Comparison of ENCODE assay signal across 8 cellular contexts in genomic region chr2:201233192-201234166, GRCh38. TPM values are rescaled to one million over a fixed set of nuclear protein-coding genes. Genes with fewer than 3 reads are reported as not detected.
DNase-seq lines count a peak whose midpoint lies in the region; ATAC-seq lines count a peak whose summit lies in the region.

No MANE protein-coding gene starts in this region.

- H3K4me3 Mint-ChIP-seq in naive thymus-derived CD4-positive, alpha-beta T cell = peak overlapping the region; percentile 94 to 99 (median 96)

- H3K9me3 Mint-ChIP-seq in naive thymus-derived CD4-positive, alpha-beta T cell = peaks cover 0 to 4% (median 0%) of the 10 kb centered on the region in 11 donors

- peak overlapping the region; percentile 56 for H3K4me3 ChIP-seq in effector memory CD4-positive, alpha-beta T cell (ENCODE audit: insufficient read depth, low read depth, low read length, poor library complexity, severe bottlenecking)
- peak overlapping the region; percentile 70 for H3K4me3 ChIP-seq in naive thymus-derived CD4-positive, alpha-beta T cell (ENCODE audit: low read length)
- H3K4me3 ChIP-seq in thymus (ENCODE audit: low read length) = peak overlapping the region; percentile 84

- POLR2A ChIA-PET in naive thymus-derived CD4-positive, alpha-beta T cell (lab: Charles Lee) = interaction anchor here (0.5 to 4.5 kb wide), 32 partner anchors 9 to 547 kb away, joined by 3 to 90 read pairs (median 4); partner anchors contain the start of genes ALS2, CASP10, CASP8 and CFLAR

- DNase-seq in Ammon's horn (ENCODE audit: low spot score) (peak; percentile 46), NCI-H226 (peak; percentile 81)
- peak; percentile 84 for DNase-seq in activated CD4-positive, alpha-beta T cell treated with anti-CD3 and anti-CD28 coated beads for 4 hours
- DNase-seq in effector memory CD4-positive, alpha-beta T cell = peak; percentile 73 to 83 (median 80)
- DNase-seq in naive thymus-derived CD4-positive, alpha-beta T cell = peak; percentile 49 to 92 (median 88)

- ATAC-seq in GM19043 (IDR thresholded peaks at IDR 0.05; ENCODE audit: low read depth, unreplicated experiment) = peak; percentile 84
- peak; percentile 92 for ATAC-seq in HG03175 (IDR thresholded peaks at IDR 0.05; ENCODE audit: unreplicated experiment)
- peak; percentile 92 for ATAC-seq in naive thymus-derived CD4-positive, alpha-beta T cell

- H3K27ac Mint-ChIP-seq in naive thymus-derived CD4-positive, alpha-beta T cell = peak overlapping the region; percentile 94 to 98 (median 97)

- CTCF ChIA-PET in naive thymus-derived CD4-positive, alpha-beta T cell (lab: Charles Lee) = interaction anchor here (0.6 to 4.6 kb wide), 37 partner anchors 10 to 942 kb away, joined by 3 to 140 read pairs (median 5); partner anchors contain the start of genes CASP10, CASP8, CFLAR and FLACC1

- peak overlapping the region; percentile 82 for H3K27ac ChIP-seq in effector memory CD4-positive, alpha-beta T cell (ENCODE audit: insufficient read depth, low read length, poor library complexity, severe bottlenecking)
- H3K27ac ChIP-seq in naive thymus-derived CD4-positive, alpha-beta T cell (ENCODE audit: low read depth, low read length) = peak overlapping the region; percentile 87
- peak overlapping the region; percentile 93 for H3K27ac ChIP-seq in thymus (ENCODE audit: low read depth)

- intact Hi-C loops in naive thymus-derived CD4-positive, alpha-beta T cell (cut with micrococcal nuclease) = loop anchor here (1.0 to 10.0 kb wide), 17 partner anchors 117 to 1681 kb away; partner anchors contain the start of genes BZW1 (in 2 of the 2), CLK1 (in 2 of the 2), ORC2 (in 2 of the 2) and STRADB (in 2 of the 2)

- H3K36me3 ChIP-seq in effector memory CD4-positive, alpha-beta T cell (ENCODE audit: control insufficient read depth, insufficient read depth, low read length) = no peaks in the 10 kb centered on the region
- no peaks in the 10 kb centered on the region for H3K36me3 ChIP-seq in naive thymus-derived CD4-positive, alpha-beta T cell (ENCODE audit: control insufficient read depth in 2 of 3, insufficient read depth in 3 of 3, low read length in 3 of 3)
- H3K36me3 ChIP-seq in thymus (ENCODE audit: control insufficient read depth, insufficient read depth) = no peaks in the 10 kb centered on the region

- H3K9me3 ChIP-seq in effector memory CD4-positive, alpha-beta T cell (ENCODE audit: control insufficient read depth, low read length) = no peaks in the 10 kb centered on the region
- no peaks in the 10 kb centered on the region for H3K9me3 ChIP-seq in naive thymus-derived CD4-positive, alpha-beta T cell (ENCODE audit: control insufficient read depth in 2 of 3, low read length in 3 of 3)
- H3K9me3 ChIP-seq in thymus (ENCODE audit: control insufficient read depth) = no peaks in the 10 kb centered on the region

- peaks cover 30% of the 10 kb centered on the region for H3K4me1 ChIP-seq in effector memory CD4-positive, alpha-beta T cell (ENCODE audit: control insufficient read depth, insufficient read depth, low read length, poor library complexity, severe bottlenecking)
- H3K4me1 ChIP-seq in naive thymus-derived CD4-positive, alpha-beta T cell (ENCODE audit: control insufficient read depth in 2 of 2, insufficient read depth in 2 of 2, low read length in 2 of 2) = peaks cover 37 to 41% of the 10 kb centered on the region in 2 donors
- H3K4me1 ChIP-seq in thymus (ENCODE audit: control insufficient read depth, insufficient read depth, low read length) = peaks cover 21% of the 10 kb centered on the region

- 7% methylated on average over 17 of the region's 17 CpGs for WGBS in thymus

- peaks cover 0 to 25% (median 11%) of the 10 kb centered on the region in 5 donors for H3K36me3 Mint-ChIP-seq in naive thymus-derived CD4-positive, alpha-beta T cell

- H3K27me3 Mint-ChIP-seq in naive thymus-derived CD4-positive, alpha-beta T cell = no peaks in the 10 kb centered on the region

- H3K27me3 ChIP-seq in effector memory CD4-positive, alpha-beta T cell (replicated peaks; ENCODE audit: control insufficient read depth, insufficient read depth, low read length, poor library complexity, severe bottlenecking) = no peaks in the 10 kb centered on the region
- H3K27me3 ChIP-seq in naive thymus-derived CD4-positive, alpha-beta T cell (ENCODE audit: control insufficient read depth in 2 of 2, insufficient read depth in 2 of 2, low read length in 2 of 2) = no peaks in the 10 kb centered on the region
- H3K27me3 ChIP-seq in thymus (ENCODE audit: control insufficient read depth, insufficient read depth) = no peaks in the 10 kb centered on the region

- H3K4me1 Mint-ChIP-seq in naive thymus-derived CD4-positive, alpha-beta T cell = peaks cover 33 to 82% (median 67%) of the 10 kb centered on the region in 7 donors

RNA-seq across cellular contexts. Expression of gene CASP8, which starts 26.9 kb away (rescaled TPM):
- total RNA-seq in naive thymus-derived CD4-positive, alpha-beta T cell = 100 to 1,000 TPM in 3 of 5 experiments, 10 to 100 TPM in 2; 84.9 to 159 (median 150) TPM
- 10 to 100 TPM; 38.9 to 78.1 TPM for polyA plus RNA-seq in naive thymus-derived CD4-positive, alpha-beta T cell
- polyA plus RNA-seq in thymus = 41.1 TPM

RNA-seq across cellular contexts. Expression of gene CASP10, which starts 50.5 kb away (rescaled TPM):
- 10 to 100 TPM; 29.0 to 49.8 (median 42.9) TPM for total RNA-seq in naive thymus-derived CD4-positive, alpha-beta T cell
- 10 to 100 TPM; 15.9 to 18.9 TPM for polyA plus RNA-seq in naive thymus-derived CD4-positive, alpha-beta T cell
- 7.7 TPM for polyA plus RNA-seq in thymus

Comparison
In these comparisons a context has a peak if more than half of its experiments do, and no peak if none do; other contexts are left out.
1. Peak in every context shown above with its lines: DNase-seq, ATAC-seq, H3K4me3 ChIP-seq and H3K27ac ChIP-seq.